8 cellular contexts compared by ENCODE assay signal in genomic region chr6:147202516-147203310, GRCh38. TPM values are rescaled to one million over a fixed set of nuclear protein-coding genes. Genes with fewer than 3 reads are reported as not detected.
DNase-seq lines count a peak whose midpoint lies in the region; ATAC-seq and TF ChIP-seq lines count a peak whose summit lies in the region.

No MANE protein-coding gene starts in this region.

- TF ChIP-seq CTCF in glutamatergic neuron (IDR thresholded peaks at IDR 0.05; ENCODE audit: partially characterized antibody, unreplicated experiment) (no peak), osteoblast (IDR thresholded peaks at IDR 0.05; ENCODE audit: extremely low read depth, low read depth, low read length) (no peak), thoracic aorta (IDR thresholded peaks at IDR 0.05) (no peak)

- H3K27ac ChIP-seq in osteoblast (ENCODE audit: low read depth, low read length) (peak overlapping the region; percentile 94), thoracic aorta (peak overlapping the region; percentile 97)

- H3K36me3 ChIP-seq in osteoblast (ENCODE audit: insufficient read depth, low read length) (no peaks in the 10 kb centered on the region), thoracic aorta (no peaks in the 10 kb centered on the region)

- H3K9me3 ChIP-seq in osteoblast (ENCODE audit: low read depth, low read length) (no peaks in the 10 kb centered on the region), thoracic aorta (no peaks in the 10 kb centered on the region)

- H4K20me1 ChIP-seq in osteoblast (ENCODE audit: insufficient read depth, low read length), result peaks cover 13% of the 10 kb centered on the region

- H2AFZ ChIP-seq in osteoblast (ENCODE audit: low read length), result peak overlapping the region; percentile 97

- H3K4me3 ChIP-seq in GM08714 (ENCODE audit: low read length), result peak overlapping the region; percentile 90
- peak overlapping the region; percentile 93 for H3K4me3 ChIP-seq in osteoblast (ENCODE audit: insufficient read depth, low read length)
- H3K4me3 ChIP-seq in thoracic aorta, result peak overlapping the region; percentile 96

- H3K4me1 ChIP-seq in osteoblast (ENCODE audit: insufficient read depth, low read length) (peaks cover 7% of the 10 kb centered on the region), thoracic aorta (ENCODE audit: control insufficient read depth in 1 of 2, low read depth in 2 of 2) (peaks cover 2 to 5% of the 10 kb centered on the region in 2 donors)

- DNase-seq in NCI-H1048 (lab: John Stamatoyannopoulos, UW) (peak; percentile 73), glutamatergic neuron (peak; percentile 63), osteoblast (ENCODE audit: insufficient read length, low spot score, missing footprints) (peak; percentile 97), thoracic aorta (ENCODE audit: low spot score) (peak; percentile 70)

- peak overlapping the region; percentile 100 for H3K4me2 ChIP-seq in osteoblast (ENCODE audit: insufficient read depth, low read length)

- H3K27me3 Mint-ChIP-seq in activated naive CD8-positive, alpha-beta T cell, result no peaks in the 10 kb centered on the region
- H3K27me3 Mint-ChIP-seq in glutamatergic neuron (ENCODE audit: unreplicated experiment), result peaks cover 11% of the 10 kb centered on the region

- H3K27ac Mint-ChIP-seq in activated naive CD8-positive, alpha-beta T cell, result peak overlapping the region; percentile 97
- H3K27ac Mint-ChIP-seq in glutamatergic neuron (ENCODE audit: unreplicated experiment), result peak overlapping the region; percentile 98

- H3K4me1 Mint-ChIP-seq in activated naive CD8-positive, alpha-beta T cell (ENCODE audit: low read depth), result peaks cover 40% of the 10 kb centered on the region
- peaks cover 7% of the 10 kb centered on the region for H3K4me1 Mint-ChIP-seq in glutamatergic neuron (ENCODE audit: low read depth, unreplicated experiment)

- H3K27me3 ChIP-seq in osteoblast (ENCODE audit: insufficient read depth, low read length) (no peaks in the 10 kb centered on the region), thoracic aorta (replicated peaks; ENCODE audit: insufficient read depth) (no peaks in the 10 kb centered on the region)

- H3K79me2 ChIP-seq in osteoblast (ENCODE audit: insufficient read depth, low read length), result peaks cover 49% of the 10 kb centered on the region

- ATAC-seq in HG02588 (IDR thresholded peaks at IDR 0.05; ENCODE audit: unreplicated experiment), result peak; percentile 78
- peak; percentile 94 for ATAC-seq in SK-N-SH treated with all-trans-retinoic acid at 6 μM for 48 hours
- peak; percentile 97 for ATAC-seq in thoracic aorta (ENCODE audit: insufficient number of reproducible peaks, low FRiP score, low read depth)

- no peaks in the 10 kb centered on the region for H3K9me3 Mint-ChIP-seq in activated naive CD8-positive, alpha-beta T cell (ENCODE audit: low read depth)
- H3K9me3 Mint-ChIP-seq in glutamatergic neuron (ENCODE audit: unreplicated experiment), result peaks cover 13% of the 10 kb centered on the region

- H3K4me3 Mint-ChIP-seq in activated naive CD8-positive, alpha-beta T cell, result peak overlapping the region; percentile 95
- H3K4me3 Mint-ChIP-seq in glutamatergic neuron (ENCODE audit: unreplicated experiment), result peak overlapping the region; percentile 98

- no peaks in the 10 kb centered on the region for H3K36me3 Mint-ChIP-seq in activated naive CD8-positive, alpha-beta T cell
- no peaks in the 10 kb centered on the region for H3K36me3 Mint-ChIP-seq in glutamatergic neuron (ENCODE audit: unreplicated experiment)

TF ChIP-seq in SK-N-SH treated with all-trans-retinoic acid at 6 μM for 48 hours, 23 proteins besides CTCF, POLR2A, EP300 and RAD21:
- TF ChIP-seq, protein P1, sequence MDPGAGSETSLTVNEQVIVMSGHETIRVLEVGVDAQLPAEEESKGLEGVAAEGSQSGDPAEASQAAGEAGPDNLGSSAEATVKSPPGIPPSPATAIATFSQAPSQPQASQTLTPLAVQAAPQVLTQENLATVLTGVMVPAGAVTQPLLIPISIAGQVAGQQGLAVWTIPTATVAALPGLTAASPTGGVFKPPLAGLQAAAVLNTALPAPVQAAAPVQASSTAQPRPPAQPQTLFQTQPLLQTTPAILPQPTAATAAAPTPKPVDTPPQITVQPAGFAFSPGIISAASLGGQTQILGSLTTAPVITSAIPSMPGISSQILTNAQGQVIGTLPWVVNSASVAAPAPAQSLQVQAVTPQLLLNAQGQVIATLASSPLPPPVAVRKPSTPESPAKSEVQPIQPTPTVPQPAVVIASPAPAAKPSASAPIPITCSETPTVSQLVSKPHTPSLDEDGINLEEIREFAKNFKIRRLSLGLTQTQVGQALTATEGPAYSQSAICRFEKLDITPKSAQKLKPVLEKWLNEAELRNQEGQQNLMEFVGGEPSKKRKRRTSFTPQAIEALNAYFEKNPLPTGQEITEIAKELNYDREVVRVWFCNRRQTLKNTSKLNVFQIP (CRISPR knock-in tag; IDR thresholded peaks at IDR 0.05; ENCODE audit: borderline replicate concordance, low read depth), result no peak
- TF ChIP-seq OSR1 (CRISPR knock-in tag; IDR thresholded peaks at IDR 0.05) (no peak), TOX (CRISPR knock-in tag; IDR thresholded peaks at IDR 0.05; ENCODE audit: borderline replicate concordance) (no peak), ZNF70 (CRISPR knock-in tag; IDR thresholded peaks at IDR 0.05) (no peak), CSDC2 (CRISPR knock-in tag; IDR thresholded peaks at IDR 0.05) (no peak), ZFP3 (CRISPR knock-in tag; IDR thresholded peaks at IDR 0.05) (no peak), ARNTL (CRISPR knock-in tag; IDR thresholded peaks at IDR 0.05; ENCODE audit: borderline replicate concordance, low read depth) (no peak), ISL1 (CRISPR knock-in tag; IDR thresholded peaks at IDR 0.05) (no peak)
- TF ChIP-seq, protein P2, sequence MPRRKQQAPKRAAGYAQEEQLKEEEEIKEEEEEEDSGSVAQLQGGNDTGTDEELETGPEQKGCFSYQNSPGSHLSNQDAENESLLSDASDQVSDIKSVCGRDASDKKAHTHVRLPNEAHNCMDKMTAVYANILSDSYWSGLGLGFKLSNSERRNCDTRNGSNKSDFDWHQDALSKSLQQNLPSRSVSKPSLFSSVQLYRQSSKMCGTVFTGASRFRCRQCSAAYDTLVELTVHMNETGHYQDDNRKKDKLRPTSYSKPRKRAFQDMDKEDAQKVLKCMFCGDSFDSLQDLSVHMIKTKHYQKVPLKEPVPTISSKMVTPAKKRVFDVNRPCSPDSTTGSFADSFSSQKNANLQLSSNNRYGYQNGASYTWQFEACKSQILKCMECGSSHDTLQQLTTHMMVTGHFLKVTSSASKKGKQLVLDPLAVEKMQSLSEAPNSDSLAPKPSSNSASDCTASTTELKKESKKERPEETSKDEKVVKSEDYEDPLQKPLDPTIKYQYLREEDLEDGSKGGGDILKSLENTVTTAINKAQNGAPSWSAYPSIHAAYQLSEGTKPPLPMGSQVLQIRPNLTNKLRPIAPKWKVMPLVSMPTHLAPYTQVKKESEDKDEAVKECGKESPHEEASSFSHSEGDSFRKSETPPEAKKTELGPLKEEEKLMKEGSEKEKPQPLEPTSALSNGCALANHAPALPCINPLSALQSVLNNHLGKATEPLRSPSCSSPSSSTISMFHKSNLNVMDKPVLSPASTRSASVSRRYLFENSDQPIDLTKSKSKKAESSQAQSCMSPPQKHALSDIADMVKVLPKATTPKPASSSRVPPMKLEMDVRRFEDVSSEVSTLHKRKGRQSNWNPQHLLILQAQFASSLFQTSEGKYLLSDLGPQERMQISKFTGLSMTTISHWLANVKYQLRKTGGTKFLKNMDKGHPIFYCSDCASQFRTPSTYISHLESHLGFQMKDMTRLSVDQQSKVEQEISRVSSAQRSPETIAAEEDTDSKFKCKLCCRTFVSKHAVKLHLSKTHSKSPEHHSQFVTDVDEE (CRISPR knock-in tag; IDR thresholded peaks at IDR 0.05), result no peak

RNA-seq across cellular contexts. Expression of gene STXBP5, which starts 1.5 kb away (rescaled TPM):
- total RNA-seq in glutamatergic neuron (ENCODE audit: unreplicated experiment), result 14.6 TPM
- 120 and 144 TPM in 2 replicates for total RNA-seq in osteoblast
- total RNA-seq in thoracic aorta, result 10 to 100 TPM; 22.2 to 27.3 TPM

Comparison
In these comparisons a context has a peak if more than half of its experiments do, and no peak if none do; other contexts are left out.
1. Peak in every context shown above with its lines: DNase-seq, ATAC-seq, H3K4me3 ChIP-seq and H3K27ac ChIP-seq.